11 cellular contexts compared by ENCODE assay signal in genomic region chr7:74043523-74043951, GRCh38. TPM values are rescaled to one million over a fixed set of nuclear protein-coding genes. Genes with fewer than 3 reads are reported as not detected.
DNase-seq lines count a peak whose midpoint lies in the region; ATAC-seq and TF ChIP-seq lines count a peak whose summit lies in the region.
"Had no signal": no experiment of that assay in that cellular context is flagged by ENCODE, and none has a peak within 500 bp of the region (broad histone marks: within the 10 kb centered on the region; RNA-seq: fewer than 3 reads in every experiment).

No MANE protein-coding gene starts in this region.

- no peaks in the 10 kb centered on the region for H3K9me3 ChIP-seq in BE2C

- H3K27ac ChIP-seq in caudate nucleus (ENCODE audit: low read depth, low read length) = peak overlapping the region; percentile 16

- peaks cover 14% of the 10 kb centered on the region for H3K27me3 Mint-ChIP-seq in nephron (ENCODE audit: low read depth)

- DNase-seq in BE2C = peak; percentile 78
- peak in 2 of 3 experiments; percentile 88 to 95 for DNase-seq in NCI-H1417 (lab: John Stamatoyannopoulos, UW)
- DNase-seq in caudate nucleus (lab: John Stamatoyannopoulos, UW) = no peak
- no peak for DNase-seq in KG1 (lab: John Stamatoyannopoulos, UW)
- DNase-seq in stimulated activated CD8-positive, alpha-beta memory T cell treated with anti-CD3 and anti-CD28 coated beads, Interleukin-4, amount 100 ng/mL, for 48 hours = no peak
- DNase-seq: activated CD8-positive, alpha-beta memory T cell treated with anti-CD3 and anti-CD28 coated beads, Interleukin-2, amount 50 U/mL, for 48 hours; NCI-H1105 treated with DMSO at 0.1 percent for 48 hours had no signal

- H3K9me3 Mint-ChIP-seq in nephron = no peaks in the 10 kb centered on the region
- H3K9me3 Mint-ChIP-seq: CD14-positive monocyte had no signal

- H3K36me3 ChIP-seq in BE2C = no peaks in the 10 kb centered on the region

- peaks cover 38% of the 10 kb centered on the region for H3K4me1 ChIP-seq in BE2C

- H3K4me3 Mint-ChIP-seq in nephron = peak overlapping the region; percentile 26 to 59 (median 37)
- H3K4me3 Mint-ChIP-seq: CD14-positive monocyte had no signal

- peaks cover 18% of the 10 kb centered on the region for H3K4me1 Mint-ChIP-seq in nephron
- H3K4me1 Mint-ChIP-seq: CD14-positive monocyte had no signal

- H3K36me3 Mint-ChIP-seq in nephron (ENCODE audit: low read depth) = no peaks in the 10 kb centered on the region
- H3K36me3 Mint-ChIP-seq: CD14-positive monocyte had no signal

- peak overlapping the region; percentile 81 to 88 (median 83) for H3K27ac Mint-ChIP-seq in nephron

- H3K4me3 ChIP-seq in BE2C (ENCODE audit: low read depth, low read length) = peak overlapping the region; percentile 57

- TF ChIP-seq CTCF in BE2C (IDR thresholded peaks at IDR 0.05; ENCODE audit: low read depth, low read length) (no peak), nephron (IDR thresholded peaks at IDR 0.05; ENCODE audit: unreplicated experiment in 3 of 3) (no peak)

- ATAC-seq in GM21367 (IDR thresholded peaks at IDR 0.05; ENCODE audit: unreplicated experiment) (no peak), GM19452 (IDR thresholded peaks at IDR 0.05; ENCODE audit: unreplicated experiment) (no peak)

- H3K27me3 ChIP-seq in BE2C = no peaks in the 10 kb centered on the region

RNA-seq across cellular contexts. Expression of gene ELN, which starts 15.6 kb away (rescaled TPM):
- 35.3 TPM for polyA plus RNA-seq in BE2C (2012; ENCODE audit: insufficient read depth, insufficient read length, low read depth)
- polyA plus RNA-seq: CD14-positive monocyte had no signal

RNA-seq across cellular contexts. Expression of gene LIMK1, which starts 40.1 kb away (rescaled TPM):
- polyA plus RNA-seq in BE2C (2012; ENCODE audit: insufficient read depth, insufficient read length, low read depth) = 23.1 TPM

Comparison
In these comparisons a context has a peak if more than half of its experiments do, and no peak if none do; other contexts are left out.
1. DNase-seq: peak in BE2C (single experiment) and NCI-H1417 (2 of 3); none in caudate nucleus (0 of 61), KG1 (single experiment) and stimulated activated CD8-positive, alpha-beta memory T cell treated with anti-CD3 and anti-CD28 coated beads, Interleukin-4, amount 100 ng/mL, for 48 hours (single experiment).